In the genomic region with DNA sequence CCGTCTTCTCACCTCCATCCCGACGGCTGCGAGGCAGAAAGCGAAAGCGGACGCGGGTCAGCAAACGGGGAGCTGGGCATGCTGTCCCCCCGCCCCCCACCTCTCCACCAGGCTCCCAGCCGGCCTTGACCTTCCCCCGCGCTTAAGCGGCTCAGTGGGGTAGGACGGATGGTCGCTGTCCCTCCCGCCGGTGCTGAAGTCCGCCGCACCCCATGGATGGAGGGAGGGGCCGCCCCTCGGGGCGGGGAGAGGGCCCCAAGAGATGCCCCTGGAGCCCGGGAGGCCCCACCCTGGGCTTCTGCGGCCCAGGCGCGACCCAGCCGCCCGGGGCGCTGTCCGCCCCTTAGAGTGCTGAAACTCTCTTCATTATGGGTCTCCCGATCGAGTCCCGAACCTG, we compare ENCODE assay signal across 8 cellular contexts. TPM values are rescaled to one million over a fixed set of nuclear protein-coding genes. Genes with fewer than 3 reads are reported as not detected.
DNase-seq lines count a peak whose midpoint lies in the region; ATAC-seq and TF ChIP-seq lines count a peak whose summit lies in the region.

A gene (minus strand): TSS at position 48 of the 397 bp plus-strand sequence. CDS start 188 bp downstream, outside the sequence.

- H2AFZ ChIP-seq in parathyroid adenoma = peak within 1 kb of the TSS; percentile 84

- H3K9ac ChIP-seq in parathyroid adenoma = no peak within 1 kb of the TSS

- H3K27ac Mint-ChIP-seq in activated naive CD4-positive, alpha-beta T cell treated with anti-CD3 and anti-CD28 coated beads, Interleukin-2, amount 50 U/mL, for 24 hours = no peak within 1 kb of the TSS

- ATAC-seq in Right ventricle myocardium superior (ENCODE audit: poor library complexity) = peak; percentile 73
- ATAC-seq in HG03108 (IDR thresholded peaks at IDR 0.05; ENCODE audit: unreplicated experiment) = no peak
- no peak for ATAC-seq in HG03457 (IDR thresholded peaks at IDR 0.05; ENCODE audit: unreplicated experiment)
- no peak for ATAC-seq in GM18511 (IDR thresholded peaks at IDR 0.05; ENCODE audit: unreplicated experiment)

- peak within 1 kb of the TSS; percentile 60 for H3K4me3 Mint-ChIP-seq in activated naive CD4-positive, alpha-beta T cell treated with anti-CD3 and anti-CD28 coated beads, Interleukin-2, amount 50 U/mL, for 24 hours

- H3K27ac ChIP-seq in parathyroid adenoma = no peak within 1 kb of the TSS

- H3K4me3 ChIP-seq in parathyroid adenoma (ENCODE audit: low read depth, low read length) = no peak within 1 kb of the TSS

- no peaks in the 10 kb centered on the region for H3K27me3 ChIP-seq in parathyroid adenoma (ENCODE audit: control insufficient read depth, insufficient read depth, low read length)

- no peaks in the 10 kb centered on the region for H3K9me3 Mint-ChIP-seq in activated naive CD4-positive, alpha-beta T cell treated with anti-CD3 and anti-CD28 coated beads, Interleukin-2, amount 50 U/mL, for 24 hours

- peaks cover 48% of the 10 kb centered on the region for H3K27me3 Mint-ChIP-seq in activated naive CD4-positive, alpha-beta T cell treated with anti-CD3 and anti-CD28 coated beads, Interleukin-2, amount 50 U/mL, for 24 hours

- H3K79me2 ChIP-seq in parathyroid adenoma = no peaks in the 10 kb centered on the region

- peak within 1 kb of the TSS; percentile 25 for H3K4me2 ChIP-seq in parathyroid adenoma (ENCODE audit: low read length)

- intact Hi-C loops in Right ventricle myocardium superior (cut with DNase I) = loop anchor here (10.0 kb wide), 1 partner anchor 98 kb away; no protein-coding TSS in a partner anchor

- TF ChIP-seq CTCF in parathyroid adenoma (IDR thresholded peaks at IDR 0.05) = peak; percentile 30

- no peaks in the 10 kb centered on the region for H3K36me3 Mint-ChIP-seq in activated naive CD4-positive, alpha-beta T cell treated with anti-CD3 and anti-CD28 coated beads, Interleukin-2, amount 50 U/mL, for 24 hours

- H3K36me3 ChIP-seq in parathyroid adenoma (ENCODE audit: control insufficient read depth, insufficient read depth, low read length) = no peaks in the 10 kb centered on the region

- H3K4me1 ChIP-seq in parathyroid adenoma = no peaks in the 10 kb centered on the region

- H3K4me1 Mint-ChIP-seq in activated naive CD4-positive, alpha-beta T cell treated with anti-CD3 and anti-CD28 coated beads, Interleukin-2, amount 50 U/mL, for 24 hours = peaks cover 8% of the 10 kb centered on the region

- DNase-seq in COLO829 (ENCODE audit: low spot score) = peak; percentile 51
- DNase-seq in RKO (ENCODE audit: low spot score) = peak; percentile 27
- peak; percentile 66 for DNase-seq in Right ventricle myocardium superior

- H3K9me3 ChIP-seq in parathyroid adenoma (ENCODE audit: control insufficient read depth, low read length) = no peaks in the 10 kb centered on the region

RNA-seq across cellular contexts. Expression of the gene that starts here (rescaled TPM):
- 1.1 TPM for total RNA-seq in Right ventricle myocardium superior
